ENCODE assay signal across 8 cellular contexts in the genomic region with DNA sequence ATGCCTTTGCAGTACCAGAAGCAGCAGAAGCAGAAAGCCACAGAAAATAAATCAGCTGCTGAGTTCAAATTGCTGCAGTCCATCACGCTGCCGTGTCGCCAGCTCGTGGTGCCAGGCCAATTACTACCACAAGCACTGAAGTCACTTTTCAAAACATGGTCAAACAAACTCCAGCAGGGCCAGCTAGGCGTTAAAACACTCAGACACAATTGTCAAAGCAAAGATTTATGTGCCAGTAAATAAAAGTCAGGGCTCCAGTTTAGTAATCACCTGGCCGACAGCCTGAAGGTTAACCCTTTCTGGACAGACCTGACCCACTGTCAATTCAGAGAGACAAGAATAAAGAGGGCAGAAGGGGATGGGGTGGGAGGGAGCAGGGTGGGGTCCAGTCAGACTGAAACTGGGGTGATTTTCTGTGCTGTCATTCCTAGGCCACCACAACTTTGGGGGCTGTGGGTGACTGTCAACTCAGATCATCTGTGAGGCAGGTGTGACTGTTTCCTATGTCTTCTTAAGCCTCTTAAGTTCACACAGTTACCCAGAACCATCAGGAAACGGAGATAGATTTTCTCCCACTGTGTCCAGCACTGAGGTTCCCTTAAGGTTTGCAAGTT.
DNase-seq lines count a peak whose midpoint lies in the region; ATAC-seq and TF ChIP-seq lines count a peak whose summit lies in the region.

No MANE protein-coding gene starts in this region.

- ATAC-seq in HG02970 (IDR thresholded peaks at IDR 0.05; ENCODE audit: low FRiP score, unreplicated experiment) (peak; percentile 36), left colon (peak; percentile 12), GM19324 (IDR thresholded peaks at IDR 0.05; ENCODE audit: low FRiP score, unreplicated experiment) (no peak)

- TF ChIP-seq POLR2A in erythroblast (IDR thresholded peaks at IDR 0.05; ENCODE audit: low read length), result no peak

- peak; percentile 43 for DNase-seq in activated T-cell treated with anti-CD3 and anti-CD28 coated beads for 24 hours (ENCODE audit: low read depth)
- DNase-seq in activated T-cell treated with anti-CD3 and anti-CD28 coated beads, Interleukin-2, amount 50 U/mL, for 1 hour, result no peak
- peak; percentile 64 for DNase-seq in NCI-H748 treated with DMSO at 0.1 percent for 48 hours (lab: John Stamatoyannopoulos, UW)
- DNase-seq in left colon, result peak; percentile 29 to 42
- DNase-seq in erythroblast (lab: John Stamatoyannopoulos, UW), result no peak
- DNase-seq in kidney glomerular epithelial cell (lab: John Stamatoyannopoulos, UW), result no peak

- intact Hi-C loops in left colon (cut with DNase I, micrococcal nuclease), result no loop called here

Comparison
In these comparisons a context has a peak if more than half of its experiments do, and no peak if none do; other contexts are left out.
1. DNase-seq: peak in activated T-cell treated with anti-CD3 and anti-CD28 coated beads for 24 hours (single experiment), NCI-H748 treated with DMSO at 0.1 percent for 48 hours (single experiment) and left colon (2 of 2); none in activated T-cell treated with anti-CD3 and anti-CD28 coated beads, Interleukin-2, amount 50 U/mL, for 1 hour (single experiment), erythroblast (0 of 2) and kidney glomerular epithelial cell (single experiment).